19 cellular contexts compared by ENCODE assay signal in genomic region chr10:78445308-78445707, GRCh38.
DNase-seq lines count a peak whose midpoint lies in the region; ATAC-seq and TF ChIP-seq lines count a peak whose summit lies in the region.
"Had no signal": no experiment of that assay in that cellular context is flagged by ENCODE, and none has a peak within 500 bp of the region (broad histone marks: within the 10 kb centered on the region; RNA-seq: fewer than 3 reads in every experiment).

No MANE protein-coding gene starts in this region.

- H3K4me1 ChIP-seq in BLaER1: peaks cover 39% of the 10 kb centered on the region
- peaks cover 0 to 37% (median 27%) of the 10 kb centered on the region in 10 experiments; a peak in 19 of 20 replicates for H3K4me1 ChIP-seq in BLaER1 treated with 17β-estradiol and CSF1 and Interleukin-3, amounts not matched to agents 10 nM and 100 nM

- no peak overlapping the region for H3K9ac ChIP-seq in BLaER1
- no peak overlapping the region for H3K9ac ChIP-seq in BLaER1 treated with 17β-estradiol and CSF1 and Interleukin-3, amounts not matched to agents 10 nM and 100 nM

- no peak for ATAC-seq in effector memory CD8-positive, alpha-beta T cell (replicated peaks)
- no peak for ATAC-seq in natural killer cell treated with Interleukin-12 subunit alpha and Interleukin-12 subunit beta and Interleukin-15 and Interleukin-18, amount 100 ng/mL, for 72 hours
- ATAC-seq: GM12878, GM23338 had no signal

- H3K27ac ChIP-seq in BLaER1: no peak overlapping the region
- H3K27ac ChIP-seq in BLaER1 treated with 17β-estradiol and CSF1 and Interleukin-3, amounts not matched to agents 10 nM and 100 nM: no peak overlapping the region

- H3K27me3 ChIP-seq in BLaER1: no peaks in the 10 kb centered on the region
- no peaks in the 10 kb centered on the region for H3K27me3 ChIP-seq in BLaER1 treated with 17β-estradiol and CSF1 and Interleukin-3, amounts not matched to agents 10 nM and 100 nM

- H3K4me2 ChIP-seq in BLaER1: peak overlapping the region; percentile 81; the same call in 1 of the 2 replicates
- peak overlapping the region in 8 of 11 experiments; percentile 70 to 91 (median 81); a peak in 11 of 22 replicates for H3K4me2 ChIP-seq in BLaER1 treated with 17β-estradiol and CSF1 and Interleukin-3, amounts not matched to agents 10 nM and 100 nM
- H3K4me2 ChIP-seq: GM23338 had no signal

- H3K9me3 ChIP-seq in BLaER1: no peaks in the 10 kb centered on the region
- H3K9me3 ChIP-seq in BLaER1 treated with 17β-estradiol and CSF1 and Interleukin-3, amounts not matched to agents 10 nM and 100 nM (replicated peaks in 1 of 11): no peaks in the 10 kb centered on the region

- peaks cover 67% of the 10 kb centered on the region for H3K4me1 Mint-ChIP-seq in nephron
- no peaks in the 10 kb centered on the region for H3K4me1 Mint-ChIP-seq in effector memory CD8-positive, alpha-beta T cell (ENCODE audit: low read depth in 2 of 2)
- no peaks in the 10 kb centered on the region for H3K4me1 Mint-ChIP-seq in natural killer cell treated with Interleukin-12 subunit alpha and Interleukin-12 subunit beta and Interleukin-15 and Interleukin-18, amount 100 ng/mL, for 72 hours (ENCODE audit: low read depth in 2 of 2)
- H3K4me1 Mint-ChIP-seq: CD14-positive monocyte; CD8-positive, alpha-beta memory T cell; GM23338; H9 had no signal

- no peaks in the 10 kb centered on the region for H4K20me1 ChIP-seq in BLaER1
- no peaks in the 10 kb centered on the region for H4K20me1 ChIP-seq in BLaER1 treated with 17β-estradiol and CSF1 and Interleukin-3, amounts not matched to agents 10 nM and 100 nM

- DNase-seq in islet precursor cell (peak; percentile 24), NCI-H774 (lab: John Stamatoyannopoulos, UW) (no peak)
- DNase-seq in activated effector memory CD4-positive, alpha-beta T cell treated with anti-CD3 and anti-CD28 coated beads, Interleukin-2, amount 50 U/mL, for 16 hours: no peak
- no peak for DNase-seq in effector memory CD8-positive, alpha-beta T cell
- DNase-seq in natural killer cell treated with Interleukin-12 subunit alpha and Interleukin-12 subunit beta and Interleukin-15 and Interleukin-18, amount 100 ng/mL, for 72 hours (ENCODE audit: low spot score): no peak
- DNase-seq: CD4-positive, alpha-beta T cell; CD8-positive, alpha-beta memory T cell; DMS 273 treated with DMSO at 0.1 percent for 48 hours; DMS79; EL; GDM1; H9; HFFc6 had no signal

- no peaks in the 10 kb centered on the region for H3K36me3 Mint-ChIP-seq in nephron (ENCODE audit: low read depth)
- H3K36me3 Mint-ChIP-seq in effector memory CD8-positive, alpha-beta T cell (ENCODE audit: insufficient read depth): no peaks in the 10 kb centered on the region
- H3K36me3 Mint-ChIP-seq in natural killer cell treated with Interleukin-12 subunit alpha and Interleukin-12 subunit beta and Interleukin-15 and Interleukin-18, amount 100 ng/mL, for 72 hours: no peaks in the 10 kb centered on the region
- H3K36me3 Mint-ChIP-seq: CD14-positive monocyte; CD8-positive, alpha-beta memory T cell had no signal

- peak overlapping the region in 2 of 3 experiments; percentile 75 to 92 for H3K27ac Mint-ChIP-seq in nephron
- no peak overlapping the region for H3K27ac Mint-ChIP-seq in effector memory CD8-positive, alpha-beta T cell
- no peak overlapping the region for H3K27ac Mint-ChIP-seq in natural killer cell treated with Interleukin-12 subunit alpha and Interleukin-12 subunit beta and Interleukin-15 and Interleukin-18, amount 100 ng/mL, for 72 hours
- H3K27ac Mint-ChIP-seq: CD14-positive monocyte; CD4-positive, alpha-beta T cell; CD8-positive, alpha-beta memory T cell; GM23338; H9; HFFc6 had no signal

- TF ChIP-seq CTCF in nephron (IDR thresholded peaks at IDR 0.05; ENCODE audit: unreplicated experiment in 3 of 3): no peak

- H3K27me3 Mint-ChIP-seq in nephron (ENCODE audit: low read depth): peaks cover 11% of the 10 kb centered on the region
- H3K27me3 Mint-ChIP-seq in effector memory CD8-positive, alpha-beta T cell: peaks cover 32 to 43% of the 10 kb centered on the region in 2 donors
- H3K27me3 Mint-ChIP-seq in natural killer cell treated with Interleukin-12 subunit alpha and Interleukin-12 subunit beta and Interleukin-15 and Interleukin-18, amount 100 ng/mL, for 72 hours: peaks cover 8 to 11% of the 10 kb centered on the region in 2 donors

- H3K4me3 ChIP-seq in BLaER1: no peak overlapping the region
- no peak overlapping the region for H3K4me3 ChIP-seq in BLaER1 treated with 17β-estradiol and CSF1 and Interleukin-3, amounts not matched to agents 10 nM and 100 nM
- H3K4me3 ChIP-seq: GM12878, GM23338 had no signal

- H3K4me3 Mint-ChIP-seq in nephron: no peak overlapping the region
- H3K4me3 Mint-ChIP-seq in effector memory CD8-positive, alpha-beta T cell: no peak overlapping the region
- no peak overlapping the region for H3K4me3 Mint-ChIP-seq in natural killer cell treated with Interleukin-12 subunit alpha and Interleukin-12 subunit beta and Interleukin-15 and Interleukin-18, amount 100 ng/mL, for 72 hours
- H3K4me3 Mint-ChIP-seq: CD14-positive monocyte; CD4-positive, alpha-beta T cell; CD8-positive, alpha-beta memory T cell; GM23338; H9; HFFc6 had no signal

- no peaks in the 10 kb centered on the region for H3K9me3 Mint-ChIP-seq in nephron
- H3K9me3 Mint-ChIP-seq in effector memory CD8-positive, alpha-beta T cell: no peaks in the 10 kb centered on the region
- no peaks in the 10 kb centered on the region for H3K9me3 Mint-ChIP-seq in natural killer cell treated with Interleukin-12 subunit alpha and Interleukin-12 subunit beta and Interleukin-15 and Interleukin-18, amount 100 ng/mL, for 72 hours
- H3K9me3 Mint-ChIP-seq: CD4-positive, alpha-beta T cell; GM23338; H9; HFFc6 had no signal

- H3K36me3 ChIP-seq in BLaER1: no peaks in the 10 kb centered on the region
- no peaks in the 10 kb centered on the region for H3K36me3 ChIP-seq in BLaER1 treated with 17β-estradiol and CSF1 and Interleukin-3, amounts not matched to agents 10 nM and 100 nM

Comparison
In these comparisons a context has a peak if more than half of its experiments do, and no peak if none do; other contexts are left out.
1. H3K27ac Mint-ChIP-seq: peak in nephron (2 of 3); none in effector memory CD8-positive, alpha-beta T cell (0 of 2) and natural killer cell treated with Interleukin-12 subunit alpha and Interleukin-12 subunit beta and Interleukin-15 and Interleukin-18, amount 100 ng/mL, for 72 hours (0 of 2).